In the genomic region with DNA sequence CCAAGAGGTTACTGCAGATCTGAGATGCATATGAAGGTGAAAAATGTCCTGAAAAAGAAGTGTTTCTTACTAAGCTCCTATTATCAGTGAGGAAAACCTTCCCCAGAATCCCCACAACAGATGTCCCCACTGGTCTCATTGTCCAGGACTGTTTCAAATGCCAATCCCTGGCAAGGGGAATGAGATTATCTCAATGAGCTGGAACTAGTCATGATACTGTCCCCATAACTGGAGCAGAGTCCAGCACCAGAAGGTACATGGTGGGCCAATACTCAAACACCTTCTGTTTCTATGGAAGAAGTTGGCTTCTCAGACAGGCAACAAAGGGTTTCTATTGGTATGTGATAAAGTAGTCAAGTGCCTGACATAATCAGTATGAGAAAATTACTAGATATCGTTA, we compare ENCODE assay signal across 23 cellular contexts.
DNase-seq lines count a peak whose midpoint lies in the region; ATAC-seq and TF ChIP-seq lines count a peak whose summit lies in the region.
"Had no signal": no experiment of that assay in that cellular context is flagged by ENCODE, and none has a peak within 500 bp of the region (broad histone marks: within the 10 kb centered on the region; RNA-seq: fewer than 3 reads in every experiment).

No MANE protein-coding gene starts in this region.

- H3K4me3 Mint-ChIP-seq in T-helper 17 cell: no peak overlapping the region
- H3K4me3 Mint-ChIP-seq: CD14-positive monocyte; CD4-positive, alpha-beta memory T cell; CD4-positive, CD25-positive, alpha-beta regulatory T cell; CD8-positive, alpha-beta memory T cell had no signal

- H2BK15ac ChIP-seq in neuronal stem cell (ENCODE audit: low read length): no peak overlapping the region

- in situ Hi-C loops in G401 (cut with HindIII; ENCODE audit: low sequenced_read_pairs): no loop called here

- H3K4me1 Mint-ChIP-seq in T-helper 17 cell: no peaks in the 10 kb centered on the region
- H3K4me1 Mint-ChIP-seq: CD14-positive monocyte; CD4-positive, alpha-beta memory T cell; CD4-positive, CD25-positive, alpha-beta regulatory T cell; CD8-positive, alpha-beta memory T cell had no signal

- no peaks in the 10 kb centered on the region for H3K27me3 Mint-ChIP-seq in T-helper 17 cell
- H3K27me3 Mint-ChIP-seq: CD4-positive, alpha-beta memory T cell; CD4-positive, CD25-positive, alpha-beta regulatory T cell; CD8-positive, alpha-beta memory T cell had no signal

- no CpG with 5 or more reads among the region's 1 CpG for WGBS in neuronal stem cell (ENCODE audit: extremely low coverage in 2 of 2, insufficient read length in 2 of 2, insufficient replicate concordance in 1 of 2), 2 donors

- H3K9ac ChIP-seq in neuronal stem cell (ENCODE audit: low read depth, low read length, poor library complexity): no peak overlapping the region
- H3K9ac ChIP-seq: BLaER1 had no signal

- H3K27ac Mint-ChIP-seq in T-helper 17 cell: no peak overlapping the region
- H3K27ac Mint-ChIP-seq: CD14-positive monocyte; CD4-positive, alpha-beta memory T cell; CD4-positive, CD25-positive, alpha-beta regulatory T cell; CD8-positive, alpha-beta memory T cell had no signal

- H3K36me3 Mint-ChIP-seq in T-helper 17 cell (ENCODE audit: low read depth): no peaks in the 10 kb centered on the region
- H3K36me3 Mint-ChIP-seq: CD14-positive monocyte; CD4-positive, alpha-beta memory T cell; CD4-positive, CD25-positive, alpha-beta regulatory T cell; CD8-positive, alpha-beta memory T cell had no signal

- H3K9me3 ChIP-seq in WERI-Rb-1 (ENCODE audit: severe bottlenecking) (no peaks in the 10 kb centered on the region), neuronal stem cell (replicated peaks in 1 of 2; ENCODE audit: control insufficient read depth in 2 of 2, insufficient read depth in 1 of 2, low read depth in 1 of 2, low read length in 2 of 2) (peaks cover 0 to 15% of the 10 kb centered on the region in 2 donors), T-helper 17 cell (ENCODE audit: control insufficient read depth, low read length, poor library complexity, severe bottlenecking) (no peaks in the 10 kb centered on the region)
- H3K9me3 ChIP-seq: BE2C, BLaER1 had no signal

- H3K4me2 ChIP-seq in neuronal stem cell (ENCODE audit: insufficient read depth, low read length, poor library complexity, severe bottlenecking): no peak overlapping the region
- H3K4me2 ChIP-seq: BLaER1 had no signal

- ATAC-seq in T-helper 17 cell: no peak

- H3K14ac ChIP-seq in neuronal stem cell (ENCODE audit: low read length): no peak overlapping the region

- H3K79me1 ChIP-seq in neuronal stem cell (ENCODE audit: low read depth, low read length): no peaks in the 10 kb centered on the region

- H3K4ac ChIP-seq in neuronal stem cell (ENCODE audit: low read length): no peak overlapping the region

- H3K36me3 ChIP-seq in WERI-Rb-1 (no peaks in the 10 kb centered on the region), neuronal stem cell (replicated peaks in 1 of 2; ENCODE audit: control insufficient read depth in 2 of 2, insufficient read depth in 2 of 2, low read length in 2 of 2) (no peaks in the 10 kb centered on the region)
- H3K36me3 ChIP-seq: BE2C, BLaER1 had no signal

- H3K4me3 ChIP-seq in WERI-Rb-1 (ENCODE audit: low read depth, low read length) (no peak overlapping the region), neuronal stem cell (ENCODE audit: low read length in 2 of 2) (no peak overlapping the region)
- H3K4me3 ChIP-seq: BLaER1 had no signal

- no peak overlapping the region for H2AK5ac ChIP-seq in neuronal stem cell (ENCODE audit: low read depth, low read length)

- peak; percentile 97 for DNase-seq in G401 (ENCODE audit: low spot score)
- DNase-seq in WERI-Rb-1: peak; percentile 24
- DNase-seq in cerebellar nuclear complex (lab: John Stamatoyannopoulos, UW): peak; percentile 79 to 89
- no peak for DNase-seq in neuronal stem cell (ENCODE audit: low spot score)
- no peak for DNase-seq in OCI-M1 (lab: John Stamatoyannopoulos, UW)
- no peak for DNase-seq in erythroblast (lab: John Stamatoyannopoulos, UW)
- DNase-seq in T-helper 17 cell: no peak
- DNase-seq: 8988T; ACHN; BE2C; CD4-positive, alpha-beta memory T cell; CD4-positive, CD25-positive, alpha-beta regulatory T cell; CD8-positive, alpha-beta memory T cell; COR-L47; DMS 273 treated with DMSO at 0.1 percent for 48 hours; DMS153; DMS53; DMS79; DND-41; EL; GF-D8 had no signal

- H3K23ac ChIP-seq in neuronal stem cell (ENCODE audit: low read depth, low read length, poor library complexity): no peak overlapping the region

- no peak overlapping the region for H3K18ac ChIP-seq in neuronal stem cell (ENCODE audit: low read length)

- H3K4me1 ChIP-seq in neuronal stem cell (ENCODE audit: control insufficient read depth in 2 of 2, insufficient read depth in 1 of 2, low read depth in 1 of 2, low read length in 2 of 2): peaks cover 2 to 14% of the 10 kb centered on the region in 2 donors
- H3K4me1 ChIP-seq: BE2C, BLaER1 had no signal

- no peak for TF ChIP-seq CTCF in WERI-Rb-1 (IDR thresholded peaks at IDR 0.05; ENCODE audit: low read depth, low read length)

- H3K27ac ChIP-seq in WERI-Rb-1 (no peak overlapping the region), neuronal stem cell (replicated peaks; ENCODE audit: low read length) (no peak overlapping the region)
- H3K27ac ChIP-seq: BLaER1 had no signal

- no peak overlapping the region for H4K8ac ChIP-seq in neuronal stem cell (ENCODE audit: low read depth, low read length)

- no peaks in the 10 kb centered on the region for H3K27me3 ChIP-seq in WERI-Rb-1 (ENCODE audit: insufficient read depth, low read depth, severe bottlenecking)
- no peaks in the 10 kb centered on the region for H3K27me3 ChIP-seq in neuronal stem cell (ENCODE audit: control insufficient read depth in 3 of 3, insufficient read depth in 3 of 3, low read depth in 1 of 3, low read length in 3 of 3)
- H3K27me3 ChIP-seq: BE2C, BLaER1 had no signal

- H4K91ac ChIP-seq in neuronal stem cell (ENCODE audit: low read depth, low read length, poor library complexity): no peak overlapping the region

- no peak overlapping the region for H2BK120ac ChIP-seq in neuronal stem cell (ENCODE audit: low read depth, low read length)

- H2BK12ac ChIP-seq in neuronal stem cell (ENCODE audit: low read length): no peak overlapping the region

- TF ChIP-seq POLR2A in erythroblast (IDR thresholded peaks at IDR 0.05; ENCODE audit: low read length): no peak

- H2BK5ac ChIP-seq in neuronal stem cell (ENCODE audit: low read length): no peak overlapping the region

- H2AFZ ChIP-seq in neuronal stem cell (ENCODE audit: low read length): peak overlapping the region; percentile 4

Comparison
In these comparisons a context has a peak if more than half of its experiments do, and no peak if none do; other contexts are left out.
1. DNase-seq: peak in G401 (single experiment), WERI-Rb-1 (single experiment) and cerebellar nuclear complex (2 of 2); none in neuronal stem cell (single experiment), OCI-M1 (single experiment), erythroblast (0 of 2) and T-helper 17 cell (0 of 3).